8 cellular contexts compared by ENCODE assay signal in genomic region chr20:33154252-33154651, GRCh38. TPM values are rescaled to one million over a fixed set of nuclear protein-coding genes. Genes with fewer than 3 reads are reported as not detected.
"Had no signal": no experiment of that assay in that cellular context is flagged by ENCODE, and none has a peak within 500 bp of the region (broad histone marks: within the 10 kb centered on the region; RNA-seq: fewer than 3 reads in every experiment).

No MANE protein-coding gene starts in this region.

- DNase-seq: GM23248, GOT3, H7, HCEC 1CT, IMR-90 had no signal

- H3K4me3 ChIP-seq: GM23248, K562 had no signal

- ATAC-seq: K562 had no signal

- H3K27ac ChIP-seq: GM23248 had no signal

RNA-seq across cellular contexts. Expression of gene BPIFA2, which starts 13.7 kb away (rescaled TPM):
- total RNA-seq: GM23248, H4, H7, HT-29, IMR-90, K562 had no signal
- polyA plus RNA-seq: GM23248, IMR-90, K562 had no signal
